Comparison of ENCODE assay signal across 1 cellular context in the genomic region with DNA sequence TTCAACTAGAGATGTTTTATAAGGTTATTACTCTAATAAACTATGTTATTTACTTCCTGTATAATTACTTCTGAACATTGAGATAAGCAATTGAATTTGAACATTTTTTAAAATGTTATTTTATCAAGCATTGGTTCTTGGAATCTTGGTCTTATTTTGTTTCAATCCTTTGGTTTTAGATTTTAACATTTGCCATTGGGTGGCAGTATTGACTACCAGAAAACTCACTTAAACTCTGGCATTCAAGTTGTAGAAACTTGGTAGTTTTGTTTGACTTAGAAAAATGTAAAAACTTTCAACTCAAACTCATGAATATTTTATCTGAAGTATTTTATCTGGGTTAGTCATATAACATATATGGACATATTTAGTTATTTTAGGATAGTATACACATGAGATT.
TF ChIP-seq lines count a peak whose summit lies in the region.

No MANE protein-coding gene starts in this region.

TF ChIP-seq in GM23338, 12 proteins besides CTCF, POLR2A, EP300 and RAD21 (continued from another document):
- TF ChIP-seq, protein P1, sequence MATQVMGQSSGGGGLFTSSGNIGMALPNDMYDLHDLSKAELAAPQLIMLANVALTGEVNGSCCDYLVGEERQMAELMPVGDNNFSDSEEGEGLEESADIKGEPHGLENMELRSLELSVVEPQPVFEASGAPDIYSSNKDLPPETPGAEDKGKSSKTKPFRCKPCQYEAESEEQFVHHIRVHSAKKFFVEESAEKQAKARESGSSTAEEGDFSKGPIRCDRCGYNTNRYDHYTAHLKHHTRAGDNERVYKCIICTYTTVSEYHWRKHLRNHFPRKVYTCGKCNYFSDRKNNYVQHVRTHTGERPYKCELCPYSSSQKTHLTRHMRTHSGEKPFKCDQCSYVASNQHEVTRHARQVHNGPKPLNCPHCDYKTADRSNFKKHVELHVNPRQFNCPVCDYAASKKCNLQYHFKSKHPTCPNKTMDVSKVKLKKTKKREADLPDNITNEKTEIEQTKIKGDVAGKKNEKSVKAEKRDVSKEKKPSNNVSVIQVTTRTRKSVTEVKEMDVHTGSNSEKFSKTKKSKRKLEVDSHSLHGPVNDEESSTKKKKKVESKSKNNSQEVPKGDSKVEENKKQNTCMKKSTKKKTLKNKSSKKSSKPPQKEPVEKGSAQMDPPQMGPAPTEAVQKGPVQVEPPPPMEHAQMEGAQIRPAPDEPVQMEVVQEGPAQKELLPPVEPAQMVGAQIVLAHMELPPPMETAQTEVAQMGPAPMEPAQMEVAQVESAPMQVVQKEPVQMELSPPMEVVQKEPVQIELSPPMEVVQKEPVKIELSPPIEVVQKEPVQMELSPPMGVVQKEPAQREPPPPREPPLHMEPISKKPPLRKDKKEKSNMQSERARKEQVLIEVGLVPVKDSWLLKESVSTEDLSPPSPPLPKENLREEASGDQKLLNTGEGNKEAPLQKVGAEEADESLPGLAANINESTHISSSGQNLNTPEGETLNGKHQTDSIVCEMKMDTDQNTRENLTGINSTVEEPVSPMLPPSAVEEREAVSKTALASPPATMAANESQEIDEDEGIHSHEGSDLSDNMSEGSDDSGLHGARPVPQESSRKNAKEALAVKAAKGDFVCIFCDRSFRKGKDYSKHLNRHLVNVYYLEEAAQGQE (IDR thresholded peaks at IDR 0.05; ENCODE audit: unreplicated experiment), result no peak
- no peak for TF ChIP-seq ZNF114 (CRISPR knock-in tag; IDR thresholded peaks at IDR 0.05)
- no peak for TF ChIP-seq EZH2 (IDR thresholded peaks at IDR 0.05; ENCODE audit: low read depth, unreplicated experiment)
- TF ChIP-seq, protein P2, sequence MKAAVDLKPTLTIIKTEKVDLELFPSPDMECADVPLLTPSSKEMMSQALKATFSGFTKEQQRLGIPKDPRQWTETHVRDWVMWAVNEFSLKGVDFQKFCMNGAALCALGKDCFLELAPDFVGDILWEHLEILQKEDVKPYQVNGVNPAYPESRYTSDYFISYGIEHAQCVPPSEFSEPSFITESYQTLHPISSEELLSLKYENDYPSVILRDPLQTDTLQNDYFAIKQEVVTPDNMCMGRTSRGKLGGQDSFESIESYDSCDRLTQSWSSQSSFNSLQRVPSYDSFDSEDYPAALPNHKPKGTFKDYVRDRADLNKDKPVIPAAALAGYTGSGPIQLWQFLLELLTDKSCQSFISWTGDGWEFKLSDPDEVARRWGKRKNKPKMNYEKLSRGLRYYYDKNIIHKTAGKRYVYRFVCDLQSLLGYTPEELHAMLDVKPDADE (IDR thresholded peaks at IDR 0.05), result no peak
TF ChIP-seq in GM23338: peak in this region for 0.
